ENCODE assay signal across 11 cellular contexts in the genomic region with DNA sequence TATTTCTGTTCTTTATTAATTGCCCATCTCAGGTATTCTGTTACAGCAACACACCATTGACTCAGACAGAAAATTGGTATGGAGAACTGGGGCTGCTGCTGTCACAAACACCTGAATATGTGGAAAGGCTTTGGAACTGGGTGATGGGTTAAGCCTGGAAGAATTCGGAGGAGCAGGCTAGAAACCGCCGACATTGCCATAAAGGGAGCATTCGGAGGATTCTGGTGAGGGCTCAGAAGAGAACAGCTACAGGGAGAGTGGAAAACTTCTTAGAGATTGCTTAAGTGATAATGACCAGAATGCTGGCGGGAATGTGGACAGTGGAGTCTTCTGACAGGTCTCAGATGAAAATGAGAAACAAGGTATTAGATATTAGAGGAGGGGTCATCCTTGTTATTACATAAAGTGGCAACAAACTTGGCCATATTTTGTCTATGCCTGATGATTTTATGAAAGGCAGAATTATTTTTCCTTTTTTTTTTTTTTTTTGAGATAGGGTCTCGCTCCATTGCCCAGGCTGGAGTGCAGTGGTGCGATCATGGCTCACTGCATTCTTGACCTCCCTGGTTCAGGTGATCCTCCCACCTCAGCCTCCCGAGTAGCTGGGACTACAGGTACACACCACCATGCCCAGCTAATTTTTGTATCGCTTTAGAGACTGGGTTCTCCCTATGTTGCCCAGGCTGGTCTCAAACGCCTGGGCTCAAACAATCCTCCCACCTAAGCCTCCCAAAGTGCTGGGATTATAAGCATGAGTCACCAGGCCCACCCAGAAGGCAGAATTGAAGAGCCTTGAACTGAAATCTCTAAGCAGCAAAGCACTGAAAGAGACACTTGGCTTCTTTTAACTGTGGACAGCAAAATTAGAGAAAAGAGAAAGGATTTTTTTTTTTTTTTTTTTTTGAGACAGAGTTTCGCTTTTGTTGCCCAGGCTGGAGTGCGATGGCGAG.
"Had no signal": no experiment of that assay in that cellular context is flagged by ENCODE, and none has a peak within 500 bp of the region (broad histone marks: within the 10 kb centered on the region; RNA-seq: fewer than 3 reads in every experiment).

No MANE protein-coding gene starts in this region.

- H3K27ac ChIP-seq: coronary artery, heart right ventricle, thyroid gland had no signal

- DNase-seq: activated CD4-positive, alpha-beta T cell treated with anti-CD3 and anti-CD28 coated beads, Interleukin-2, amount 10 ng/mL, durations not matched to agents 7 days and 5 days; activated CD8-positive, alpha-beta T cell treated with anti-CD3 and anti-CD28 coated beads, Interleukin-2, amount 10 ng/mL, durations not matched to agents 7 days and 5 days; activated naive CD4-positive, alpha-beta T cell treated with Interleukin-2 at 50 U/mL for 16 hours; activated T-cell treated with anti-CD3 and anti-CD28 coated beads, Interleukin-2, amount 50 U/mL, for 24 hours; heart right ventricle; immature natural killer cell; midbrain; nucleus accumbens; stimulated activated naive CD4-positive, alpha-beta T cell treated with Interleukin-2 at 50 U/mL for 16 hours; thyroid gland had no signal

- H3K9me3 ChIP-seq: heart right ventricle, thyroid gland had no signal

- H3K4me1 ChIP-seq: thyroid gland had no signal

- H3K4me3 ChIP-seq: coronary artery, heart right ventricle, thyroid gland had no signal

- H3K36me3 ChIP-seq: heart right ventricle, thyroid gland had no signal

- H3K27me3 ChIP-seq: thyroid gland had no signal
